1 cellular context compared by ENCODE assay signal in the genomic region with DNA sequence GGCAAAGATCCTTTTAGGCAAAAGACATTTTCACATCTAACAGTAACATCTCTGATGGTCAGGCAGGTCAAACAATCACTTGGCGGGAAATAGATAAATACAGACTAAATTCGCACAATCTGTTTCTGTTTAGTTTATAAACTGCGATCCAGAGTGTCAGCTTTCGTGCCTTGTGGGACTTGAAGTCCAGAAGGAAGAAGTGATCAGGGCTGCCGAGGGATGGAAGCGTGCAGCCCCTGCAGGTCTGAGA.
TF ChIP-seq lines count a peak whose summit lies in the region.

No MANE protein-coding gene starts in this region.

TF ChIP-seq in endothelial cell of umbilical vein, 7 proteins besides CTCF, POLR2A, EP300 and RAD21 (continued from another document):
- TF ChIP-seq, protein P1, sequence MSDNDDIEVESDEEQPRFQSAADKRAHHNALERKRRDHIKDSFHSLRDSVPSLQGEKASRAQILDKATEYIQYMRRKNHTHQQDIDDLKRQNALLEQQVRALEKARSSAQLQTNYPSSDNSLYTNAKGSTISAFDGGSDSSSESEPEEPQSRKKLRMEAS (IDR thresholded peaks at IDR 0.05; ENCODE audit: insufficient read depth, insufficient read length), result no peak
- no peak for TF ChIP-seq EZH2 (IDR thresholded peaks at IDR 0.05; ENCODE audit: borderline replicate concordance, low read depth, low read length, severe bottlenecking)
- no peak for TF ChIP-seq FOS (IDR thresholded peaks at IDR 0.05; ENCODE audit: borderline replicate concordance, insufficient read depth, low read length)
- TF ChIP-seq MYC (IDR thresholded peaks at IDR 0.05; ENCODE audit: low read depth, low read length), result no peak
- TF ChIP-seq JUN (IDR thresholded peaks at IDR 0.05; ENCODE audit: borderline replicate concordance, insufficient read depth, insufficient read length, low read depth), result no peak
- no peak for TF ChIP-seq POLR2AphosphoS5 (IDR thresholded peaks at IDR 0.05; ENCODE audit: insufficient read depth, low read depth, low read length)
TF ChIP-seq in endothelial cell of umbilical vein: peak in this region for 0.
